ENCODE assay signal across 13 cellular contexts in genomic region chr11:78212586-78213371, GRCh38. TPM values are rescaled to one million over a fixed set of nuclear protein-coding genes. Genes with fewer than 3 reads are reported as not detected.
DNase-seq lines count a peak whose midpoint lies in the region; ATAC-seq and TF ChIP-seq lines count a peak whose summit lies in the region.
"Had no signal": no experiment of that assay in that cellular context is flagged by ENCODE, and none has a peak within 500 bp of the region (broad histone marks: within the 10 kb centered on the region; RNA-seq: fewer than 3 reads in every experiment).

No MANE protein-coding gene starts in this region.

- ATAC-seq in omental fat pad (ENCODE audit: low FRiP score) (no peak), GM19455 (IDR thresholded peaks at IDR 0.05; ENCODE audit: unreplicated experiment) (no peak), GM18511 (IDR thresholded peaks at IDR 0.05; ENCODE audit: unreplicated experiment) (no peak)
- ATAC-seq: mucosa of descending colon had no signal

- peak overlapping the region in 3 of 5 donors; percentile 10 to 76 (median 75) for H3K27ac ChIP-seq in adrenal gland

- peaks cover 0 to 18% of the 10 kb centered on the region in 2 donors for H3K4me1 ChIP-seq in adrenal gland (replicated peaks in 1 of 2)

- 52 to 62% (median 58%) methylated on average over 2 to 11 of the region's 11 CpGs for WGBS in adrenal gland, 4 donors

- H3K27me3 ChIP-seq in adrenal gland, result no peaks in the 10 kb centered on the region

- intact Hi-C loops in adrenal gland (cut with DNase I), result loop anchor here in 1 of 2 donors (10.0 kb wide), 1 partner anchor 352 kb away; no protein-coding TSS in a partner anchor

- TF ChIP-seq CTCF in adrenal gland (IDR thresholded peaks at IDR 0.05) (no peak), fibroblast of the aortic adventitia (IDR thresholded peaks at IDR 0.05; ENCODE audit: insufficient read depth, low read length) (no peak), omental fat pad (IDR thresholded peaks at IDR 0.05) (no peak)

- no peaks in the 10 kb centered on the region for H3K9me3 ChIP-seq in adrenal gland (replicated peaks in 1 of 3)
- H3K9me3 ChIP-seq: mucosa of descending colon had no signal

- H3K4me3 ChIP-seq in adrenal gland (no peak overlapping the region), fibroblast of the aortic adventitia (ENCODE audit: low read depth, low read length) (no peak overlapping the region)
- H3K4me3 ChIP-seq: mucosa of descending colon had no signal

- TF ChIP-seq POLR2A in adrenal gland (IDR thresholded peaks at IDR 0.05), result no peak

- DNase-seq in GM04503 (ENCODE audit: low read depth) (peak; percentile 58), adrenal gland (peak; percentile 81 to 90 (median 88)), fibroblast of the aortic adventitia (ENCODE audit: low read depth) (peak; percentile 48), omental fat pad (ENCODE audit: low spot score) (peak; percentile 20), activated T-cell treated with anti-CD3 and anti-CD28 coated beads for 4 hours (no peak), NOMO-1 treated with dmso at 0.1 percent for 144 hours (lab: John Stamatoyannopoulos, UW; ENCODE audit: unreplicated experiment) (no peak)
- DNase-seq: activated CD4-positive, alpha-beta memory T cell treated with anti-CD3 and anti-CD28 coated beads, Interleukin-2, amount 10 ng/mL, durations not matched to agents 7 days and 5 days; effector memory CD4-positive, alpha-beta T cell; mucosa of descending colon; NCI-H1417; NCI-H345 had no signal

- H3K36me3 ChIP-seq in adrenal gland (replicated peaks in 1 of 2), result peaks cover 0 to 70% of the 10 kb centered on the region in 2 donors

RNA-seq across cellular contexts. Expression of gene USP35, which starts 24.1 kb away (rescaled TPM):
- total RNA-seq in adrenal gland, result 10 to 100 TPM; 23.4 to 47.9 (median 34.2) TPM
- 10 to 100 TPM; 16.5 to 75.9 (median 30.1) TPM for polyA plus RNA-seq in adrenal gland
- total RNA-seq in fibroblast of the aortic adventitia (ENCODE audit: low replicate concordance), result 10.2 and 32.2 TPM in 2 replicates
- total RNA-seq in omental fat pad, result 10 to 100 TPM in 2 of 4 donors, 1 to 10 TPM in 2; 6.7 to 15.1 (median 8.6) TPM

RNA-seq across cellular contexts. Expression of gene KCTD21, which starts 24.4 kb away (rescaled TPM):
- total RNA-seq in adrenal gland, result 10 to 100 TPM; 17.0 to 32.9 (median 26.4) TPM
- 10 to 100 TPM in 2 of 3 donors, 1 to 10 TPM in 1; 9.3 to 54.0 (median 11.7) TPM for polyA plus RNA-seq in adrenal gland
- total RNA-seq in fibroblast of the aortic adventitia (ENCODE audit: low replicate concordance), result 11.9 and 14.5 TPM in 2 replicates
- 10 to 100 TPM in 3 of 4 donors, 1 to 10 TPM in 1; 9.6 to 21.5 (median 13.7) TPM for total RNA-seq in omental fat pad

Comparison
In these comparisons a context has a peak if more than half of its experiments do, and no peak if none do; other contexts are left out.
1. DNase-seq: peak in GM04503 (single experiment), adrenal gland (7 of 7), fibroblast of the aortic adventitia (single experiment) and omental fat pad (single experiment); none in activated T-cell treated with anti-CD3 and anti-CD28 coated beads for 4 hours (single experiment) and NOMO-1 treated with dmso at 0.1 percent for 144 hours (single experiment).